In genomic region chr10:75165684-75166622, GRCh38 we compare ENCODE assay signal across 8 cellular contexts. TPM values are rescaled to one million over a fixed set of nuclear protein-coding genes. Genes with fewer than 3 reads are reported as not detected.
DNase-seq lines count a peak whose midpoint lies in the region; ATAC-seq and TF ChIP-seq lines count a peak whose summit lies in the region.

No MANE protein-coding gene starts in this region.

- H3K4me3 Mint-ChIP-seq in activated CD4-positive, alpha-beta T cell treated with anti-CD3 and anti-CD28 coated beads for 36 hours: no peak overlapping the region
- no peak overlapping the region for H3K4me3 Mint-ChIP-seq in Calu3 (ENCODE audit: low read depth, unreplicated experiment)

- H3K4me1 Mint-ChIP-seq in activated CD4-positive, alpha-beta T cell treated with anti-CD3 and anti-CD28 coated beads for 36 hours: peaks cover 31% of the 10 kb centered on the region
- no peaks in the 10 kb centered on the region for H3K4me1 Mint-ChIP-seq in Calu3 (ENCODE audit: low read depth, unreplicated experiment)

- POLR2A ChIA-PET in activated CD4-positive, alpha-beta T cell treated with anti-CD3 and anti-CD28 coated beads for 36 hours (lab: Charles Lee): interaction anchor here (0.5 kb wide), 1 partner anchor 40 kb away, joined by 5 read pairs; no protein-coding TSS in a partner anchor

- ATAC-seq in activated CD4-positive, alpha-beta T cell treated with anti-CD3 and anti-CD28 coated beads for 36 hours: peak; percentile 88
- ATAC-seq in HG02885 (IDR thresholded peaks at IDR 0.05; ENCODE audit: poor library complexity, unreplicated experiment) (peak; percentile 94), left lung (no peak)

- TF ChIP-seq CTCF in Calu3 (IDR thresholded peaks at IDR 0.05; ENCODE audit: unreplicated experiment) (no peak), left lung (IDR thresholded peaks at IDR 0.05) (no peak)

- intact Hi-C loops in activated CD4-positive, alpha-beta T cell treated with anti-CD3 and anti-CD28 coated beads for 36 hours (cut with DNase I, micrococcal nuclease): loop anchor here in 1 of 2 experiments (2.0 kb wide), 1 partner anchor 21 kb away; no protein-coding TSS in a partner anchor
- intact Hi-C loops in Calu3 (cut with micrococcal nuclease; ENCODE audit: unreplicated experiment): no loop called here
- intact Hi-C loops in left lung (cut with DNase I): no loop called here

- peaks cover 0 to 37% of the 10 kb centered on the region in 2 donors for H3K36me3 ChIP-seq in left lung

- no peaks in the 10 kb centered on the region for H3K27me3 ChIP-seq in left lung

- H3K36me3 Mint-ChIP-seq in activated CD4-positive, alpha-beta T cell treated with anti-CD3 and anti-CD28 coated beads for 36 hours (ENCODE audit: low read depth): peaks cover 8% of the 10 kb centered on the region
- H3K36me3 Mint-ChIP-seq in Calu3 (ENCODE audit: insufficient read depth, unreplicated experiment): peaks cover 7% of the 10 kb centered on the region

- H3K27me3 Mint-ChIP-seq in activated CD4-positive, alpha-beta T cell treated with anti-CD3 and anti-CD28 coated beads for 36 hours: no peaks in the 10 kb centered on the region
- H3K27me3 Mint-ChIP-seq in Calu3 (ENCODE audit: unreplicated experiment): no peaks in the 10 kb centered on the region

- H3K4me3 ChIP-seq in left lung: no peak overlapping the region

- no TSS peak for BruUV-seq in Calu3 (replicated peaks; lab: Mats Ljungman, UMichigan)

- in situ Hi-C loops in SK-MEL-5 (cut with HindIII; ENCODE audit: low pct_unique_long_range_greater_than_20kb, low sequenced_read_pairs): no loop called here

- no peaks in the 10 kb centered on the region for H3K9me3 Mint-ChIP-seq in activated CD4-positive, alpha-beta T cell treated with anti-CD3 and anti-CD28 coated beads for 36 hours (ENCODE audit: low read depth)
- no peaks in the 10 kb centered on the region for H3K9me3 Mint-ChIP-seq in Calu3 (ENCODE audit: low read depth, unreplicated experiment)

- no peaks in the 10 kb centered on the region for H3K9me3 ChIP-seq in left lung

- peak; percentile 24 for DNase-seq in activated CD4-positive, alpha-beta T cell treated with anti-CD3 and anti-CD28 coated beads for 36 hours
- no peak for DNase-seq in activated CD4-positive, alpha-beta T cell treated with anti-CD3 and anti-CD28 coated beads, Interleukin-2, amount 50 U/mL, for 4 hours
- DNase-seq in SK-MEL-5 (ENCODE audit: low read depth, low spot score) (peak; percentile 14), renal cortical epithelial cell (ENCODE audit: low read depth) (peak; percentile 76), Calu3 (no peak), substantia nigra (lab: John Stamatoyannopoulos, UW) (no peak), left lung (no peak)

- H3K27ac ChIP-seq in substantia nigra (ENCODE audit: low read depth, low read length, poor library complexity, severe bottlenecking): no peak overlapping the region
- no peak overlapping the region for H3K27ac ChIP-seq in left lung

- peak overlapping the region; percentile 89 for H3K27ac Mint-ChIP-seq in activated CD4-positive, alpha-beta T cell treated with anti-CD3 and anti-CD28 coated beads for 36 hours
- H3K27ac Mint-ChIP-seq in Calu3 (ENCODE audit: unreplicated experiment): no peak overlapping the region

- peaks cover 0 to 17% of the 10 kb centered on the region in 2 donors for H3K4me1 ChIP-seq in left lung

- CTCF ChIA-PET in activated CD4-positive, alpha-beta T cell treated with anti-CD3 and anti-CD28 coated beads for 36 hours (lab: Charles Lee): interaction anchor here (0.6 to 1.9 kb wide), 5 partner anchors 13 to 140 kb away, joined by 3 to 5 read pairs (median 3); partner anchors contain the start of gene COMTD1
- CTCF ChIA-PET in Calu3 (lab: Charles Lee): interaction anchor here (0.6 to 0.9 kb wide), 2 partner anchors 510 to 1384 kb away, joined by 4 to 8 read pairs; no protein-coding TSS in a partner anchor

RNA-seq across cellular contexts. Expression of gene VDAC2, which starts 44.6 kb away (rescaled TPM):
- 100 to 1,000 TPM; 122 to 233 TPM for total RNA-seq in activated CD4-positive, alpha-beta T cell treated with anti-CD3 and anti-CD28 coated beads for 36 hours
- total RNA-seq in SK-MEL-5 (2014; rRNA removed; shearing (Covaris generic)): 134 TPM in 2 replicates
- polyA plus RNA-seq in SK-MEL-5 (2015; cell fraction: cytosol; rRNA removed): 109 and 145 TPM in 2 replicates
- polyA plus RNA-seq in SK-MEL-5 (2015; cell fraction: nucleus; rRNA removed): 101 and 103 TPM in 2 replicates
- 244 and 245 TPM in 2 replicates for total RNA-seq in renal cortical epithelial cell
- 243 and 254 TPM in 2 replicates for total RNA-seq in Calu3 (2022)
- 100 to 1,000 TPM; 151 to 155 TPM for total RNA-seq in left lung

RNA-seq across cellular contexts. Expression of gene SAMD8, which starts 54.5 kb away (rescaled TPM):
- 10 to 100 TPM; 20.5 to 20.9 TPM for total RNA-seq in activated CD4-positive, alpha-beta T cell treated with anti-CD3 and anti-CD28 coated beads for 36 hours
- total RNA-seq in SK-MEL-5 (2014; rRNA removed; shearing (Covaris generic)): 14.6 and 16.1 TPM in 2 replicates
- polyA plus RNA-seq in SK-MEL-5 (2015; cell fraction: cytosol; rRNA removed): 10.0 and 12.6 TPM in 2 replicates
- 5.4 and 9.2 TPM in 2 replicates for polyA plus RNA-seq in SK-MEL-5 (2015; cell fraction: nucleus; rRNA removed)
- total RNA-seq in renal cortical epithelial cell: 36.4 and 41.3 TPM in 2 replicates
- total RNA-seq in Calu3 (2022): 19.5 and 19.9 TPM in 2 replicates
- 10 to 100 TPM; 18.7 to 22.4 TPM for total RNA-seq in left lung

Comparison
In these comparisons a context has a peak if more than half of its experiments do, and no peak if none do; other contexts are left out.
1. DNase-seq: peak in activated CD4-positive, alpha-beta T cell treated with anti-CD3 and anti-CD28 coated beads for 36 hours (single experiment), SK-MEL-5 (single experiment) and renal cortical epithelial cell (single experiment); none in activated CD4-positive, alpha-beta T cell treated with anti-CD3 and anti-CD28 coated beads, Interleukin-2, amount 50 U/mL, for 4 hours (0 of 2), Calu3 (single experiment), substantia nigra (0 of 49) and left lung (0 of 2).